12 cellular contexts compared by ENCODE assay signal in the genomic region with DNA sequence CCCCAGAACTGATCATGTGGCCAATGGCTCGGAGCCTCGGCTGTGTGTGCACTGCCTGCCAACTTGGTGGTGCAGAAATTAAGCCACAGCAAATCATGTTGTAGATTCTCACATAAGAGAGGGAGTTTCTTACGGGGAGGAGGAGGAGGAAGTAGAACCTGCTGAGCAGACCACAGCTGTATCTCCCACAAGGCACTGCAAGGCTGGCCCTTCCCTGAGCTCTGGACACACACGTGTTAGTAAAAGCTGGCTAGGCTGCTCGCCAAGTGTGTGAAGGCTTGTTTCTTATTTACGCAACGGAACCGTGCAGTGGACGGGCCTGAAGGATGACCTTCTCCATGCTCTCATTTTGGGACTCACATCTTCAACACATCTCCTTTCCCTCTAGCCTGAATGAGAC. TPM values are rescaled to one million over a fixed set of nuclear protein-coding genes. Genes with fewer than 3 reads are reported as not detected.
DNase-seq lines count a peak whose midpoint lies in the region; ATAC-seq and TF ChIP-seq lines count a peak whose summit lies in the region.
"Had no signal": no experiment of that assay in that cellular context is flagged by ENCODE, and none has a peak within 500 bp of the region (broad histone marks: within the 10 kb centered on the region; RNA-seq: fewer than 3 reads in every experiment).

No MANE protein-coding gene starts in this region.

- peak; percentile 71 for ATAC-seq in GM18907 (IDR thresholded peaks at IDR 0.05; ENCODE audit: unreplicated experiment)
- ATAC-seq in HG03432 (IDR thresholded peaks at IDR 0.05; ENCODE audit: unreplicated experiment) = peak; percentile 69
- no peak for ATAC-seq in body of pancreas
- ATAC-seq in naive thymus-derived CD4-positive, alpha-beta T cell = peak; percentile 65
- ATAC-seq: activated CD8-positive, alpha-beta T cell treated with anti-CD3 and anti-CD28 coated beads for 36 hours had no signal

- no peak overlapping the region for H3K4me3 Mint-ChIP-seq in naive thymus-derived CD4-positive, alpha-beta T cell
- H3K4me3 Mint-ChIP-seq in chondrocyte (ENCODE audit: unreplicated experiment) = no peak overlapping the region
- H3K4me3 Mint-ChIP-seq: activated CD8-positive, alpha-beta T cell treated with anti-CD3 and anti-CD28 coated beads for 36 hours had no signal

- no peaks in the 10 kb centered on the region for H3K9me3 Mint-ChIP-seq in naive thymus-derived CD4-positive, alpha-beta T cell
- H3K9me3 Mint-ChIP-seq in chondrocyte (ENCODE audit: low read depth) = no peaks in the 10 kb centered on the region
- H3K9me3 Mint-ChIP-seq: activated CD8-positive, alpha-beta T cell treated with anti-CD3 and anti-CD28 coated beads for 36 hours had no signal

- intact Hi-C loops in body of pancreas (cut with DNase I) = no loop called here
- intact Hi-C loops in naive thymus-derived CD4-positive, alpha-beta T cell (cut with micrococcal nuclease) = no loop called here

- no peaks in the 10 kb centered on the region for H3K36me3 Mint-ChIP-seq in naive thymus-derived CD4-positive, alpha-beta T cell
- no peaks in the 10 kb centered on the region for H3K36me3 Mint-ChIP-seq in chondrocyte (ENCODE audit: low read depth)

- H3K4me1 ChIP-seq in body of pancreas = no peaks in the 10 kb centered on the region
- H3K4me1 ChIP-seq in naive thymus-derived CD4-positive, alpha-beta T cell (ENCODE audit: control insufficient read depth in 2 of 2, insufficient read depth in 2 of 2, low read length in 2 of 2) = no peaks in the 10 kb centered on the region
- H3K4me1 ChIP-seq: SJCRH30 had no signal

- TF ChIP-seq POLR2A in body of pancreas (IDR thresholded peaks at IDR 0.05) = peak in 1 of 3 donors; percentile 17

- WGBS in body of pancreas, 2 donors = 70 to 74% methylated on average over 9 of the region's 9 CpGs

- peak in 3 of 4 donors; percentile 24 to 74 (median 42) for DNase-seq in body of pancreas
- no peak for DNase-seq in naive thymus-derived CD4-positive, alpha-beta T cell
- no peak for DNase-seq in NCI-H2171 (lab: John Stamatoyannopoulos, UW)
- no peak for DNase-seq in chondrocyte (ENCODE audit: low spot score)
- no peak for DNase-seq in DMS153 (lab: John Stamatoyannopoulos, UW)
- no peak for DNase-seq in GM10266 (ENCODE audit: extremely low spot score)
- DNase-seq: activated CD8-positive, alpha-beta T cell treated with anti-CD3 and anti-CD28 coated beads for 36 hours; amniotic stem cell; SJCRH30 had no signal

- no peak overlapping the region for H3K4me3 ChIP-seq in body of pancreas
- H3K4me3 ChIP-seq in naive thymus-derived CD4-positive, alpha-beta T cell (ENCODE audit: low read length) = no peak overlapping the region
- H3K4me3 ChIP-seq: BLaER1, SJCRH30 had no signal

- no peak overlapping the region for H3K27ac ChIP-seq in body of pancreas
- no peak overlapping the region for H3K27ac ChIP-seq in naive thymus-derived CD4-positive, alpha-beta T cell (ENCODE audit: low read depth, low read length)
- H3K27ac ChIP-seq: BLaER1, SJCRH30 had no signal

- peaks cover 12 to 39% (median 26%) of the 10 kb centered on the region in 5 donors for H3K27me3 Mint-ChIP-seq in naive thymus-derived CD4-positive, alpha-beta T cell
- H3K27me3 Mint-ChIP-seq in chondrocyte (ENCODE audit: low read depth) = no peaks in the 10 kb centered on the region

- CTCF ChIA-PET in naive thymus-derived CD4-positive, alpha-beta T cell (lab: Charles Lee) = no interaction called here

- no peaks in the 10 kb centered on the region for H3K27me3 ChIP-seq in body of pancreas
- H3K27me3 ChIP-seq in naive thymus-derived CD4-positive, alpha-beta T cell (ENCODE audit: control insufficient read depth in 2 of 2, insufficient read depth in 2 of 2, low read length in 2 of 2) = no peaks in the 10 kb centered on the region
- H3K27me3 ChIP-seq: BLaER1, SJCRH30 had no signal

- H3K27ac Mint-ChIP-seq in naive thymus-derived CD4-positive, alpha-beta T cell = no peak overlapping the region
- no peak overlapping the region for H3K27ac Mint-ChIP-seq in chondrocyte (ENCODE audit: unreplicated experiment)
- H3K27ac Mint-ChIP-seq: activated CD8-positive, alpha-beta T cell treated with anti-CD3 and anti-CD28 coated beads for 36 hours had no signal

- H3K9me3 ChIP-seq in body of pancreas = no peaks in the 10 kb centered on the region
- no peaks in the 10 kb centered on the region for H3K9me3 ChIP-seq in naive thymus-derived CD4-positive, alpha-beta T cell (ENCODE audit: control insufficient read depth in 2 of 3, low read length in 3 of 3)
- H3K9me3 ChIP-seq: BLaER1, SJCRH30 had no signal

- peaks cover 0 to 10% (median 6%) of the 10 kb centered on the region in 7 donors for H3K4me1 Mint-ChIP-seq in naive thymus-derived CD4-positive, alpha-beta T cell
- peaks cover 15% of the 10 kb centered on the region for H3K4me1 Mint-ChIP-seq in chondrocyte (ENCODE audit: low read depth)

- H3K36me3 ChIP-seq in body of pancreas (replicated peaks in 1 of 2; ENCODE audit: insufficient read depth in 1 of 2, low read depth in 2 of 2) = no peaks in the 10 kb centered on the region
- H3K36me3 ChIP-seq in naive thymus-derived CD4-positive, alpha-beta T cell (ENCODE audit: control insufficient read depth in 2 of 3, insufficient read depth in 3 of 3, low read length in 3 of 3) = no peaks in the 10 kb centered on the region
- H3K36me3 ChIP-seq: BLaER1, SJCRH30 had no signal

- POLR2A ChIA-PET in naive thymus-derived CD4-positive, alpha-beta T cell (lab: Charles Lee) = no interaction called here

- TF ChIP-seq CTCF in body of pancreas (IDR thresholded peaks at IDR 0.05) (no peak), chondrocyte (IDR thresholded peaks at IDR 0.05) (no peak), GM10266 (IDR thresholded peaks at IDR 0.05; ENCODE audit: control insufficient read depth, insufficient read depth, low read depth, missing control alignments) (no peak)

RNA-seq across cellular contexts. Expression of a gene that starts 15.7 kb away (rescaled TPM):
- 10 to 100 TPM; 60.4 to 61.3 TPM for total RNA-seq in body of pancreas
- total RNA-seq in naive thymus-derived CD4-positive, alpha-beta T cell = 100 to 1,000 TPM in 1 of 5 experiments, 10 to 100 TPM in 4; 70.1 to 147 (median 72.8) TPM
- 10 to 100 TPM; 15.0 to 20.8 TPM for polyA plus RNA-seq in naive thymus-derived CD4-positive, alpha-beta T cell
- 189 to 266 TPM (median 195 TPM) in 3 replicates for total RNA-seq in chondrocyte

Comparison
In these comparisons a context has a peak if more than half of its experiments do, and no peak if none do; other contexts are left out.
1. DNase-seq: peak in body of pancreas (3 of 4); none in naive thymus-derived CD4-positive, alpha-beta T cell (0 of 9), NCI-H2171 (single experiment), chondrocyte (single experiment), DMS153 (single experiment) and GM10266 (single experiment).